Comparison of ENCODE assay signal across 19 cellular contexts in genomic region chr1:111499026-111499790, GRCh38. TPM values are rescaled to one million over a fixed set of nuclear protein-coding genes. Genes with fewer than 3 reads are reported as not detected.
"Had no signal": no experiment of that assay in that cellular context is flagged by ENCODE, and none has a peak within 500 bp of the region (broad histone marks: within the 10 kb centered on the region; RNA-seq: fewer than 3 reads in every experiment).

No MANE protein-coding gene starts in this region.

- H3K27ac Mint-ChIP-seq: activated naive CD8-positive, alpha-beta T cell; activated T-helper 1 cell treated with anti-CD3 and anti-CD28 coated beads, Interleukin-12 subunit alpha, Interleukin-12 subunit beta, Interleukin-2, Interleukin-4 antibody, amounts not matched to agents 30 ng/mL and 10 ng/mL and 1 ng/mL, durations not matched to agents 14 hours and 24 hours and 36 hours; progenitor cell of endocrine pancreas had no signal

- H3K27me3 Mint-ChIP-seq: activated naive CD8-positive, alpha-beta T cell; naive B cell had no signal

- H3K4me3 ChIP-seq: left lung, mucosa of descending colon, SK-N-MC, suprapubic skin had no signal

- H3K36me3 Mint-ChIP-seq: activated naive CD8-positive, alpha-beta T cell had no signal

- H3K27me3 ChIP-seq: left lung, suprapubic skin had no signal

- H3K27ac ChIP-seq: SK-N-MC, suprapubic skin had no signal

- H3K4me1 ChIP-seq: suprapubic skin had no signal

- H3K36me3 ChIP-seq: left lung, suprapubic skin had no signal

- ATAC-seq: left lung; mucosa of descending colon; right cardiac atrium; stimulated activated naive CD8-positive, alpha-beta T cell treated with anti-CD3 and anti-CD28 coated beads, Interleukin-15, Interleukin-2, amounts not matched to agents 100 U/mL and 50 U/mL, for 24 hours had no signal

- H3K9me3 ChIP-seq: left lung, mucosa of descending colon, suprapubic skin had no signal

- DNase-seq: activated CD4-positive, alpha-beta T cell treated with anti-CD3 and anti-CD28 coated beads, Interleukin-2, amount 50 U/mL, for 48 hours; activated T-cell treated with anti-CD3 and anti-CD28 coated beads for 4 hours; effector CD4-positive, alpha-beta T cell; foreskin melanocyte; left lung; mucosa of descending colon; naive B cell; right cardiac atrium; stimulated activated naive CD8-positive, alpha-beta T cell treated with anti-CD3 and anti-CD28 coated beads, Interleukin-15, Interleukin-2, amounts not matched to agents 100 U/mL and 50 U/mL, for 24 hours; trophoblast cell had no signal

- H3K4me3 Mint-ChIP-seq: activated naive CD8-positive, alpha-beta T cell; activated T-helper 1 cell treated with anti-CD3 and anti-CD28 coated beads, Interleukin-12 subunit alpha, Interleukin-12 subunit beta, Interleukin-2, Interleukin-4 antibody, amounts not matched to agents 30 ng/mL and 10 ng/mL and 1 ng/mL, durations not matched to agents 14 hours and 24 hours and 36 hours; naive B cell; neural crest cell had no signal

RNA-seq across cellular contexts. Expression of gene ADORA3, which starts 4.2 kb away (rescaled TPM):
- total RNA-seq: lung microvascular endothelial cell, neural crest cell, progenitor cell of endocrine pancreas had no signal
- polyA plus RNA-seq: keratinocyte had no signal

RNA-seq across cellular contexts. Expression of gene TMIGD3, which starts 4.2 kb away (rescaled TPM):
- total RNA-seq: activated T-helper 1 cell treated with anti-CD3 and anti-CD28 coated beads, Interleukin-12 subunit alpha, Interleukin-12 subunit beta, Interleukin-2, Interleukin-4 antibody, amounts not matched to agents 30 ng/mL and 10 ng/mL and 1 ng/mL, durations not matched to agents 14 hours and 24 hours and 36 hours; lung microvascular endothelial cell; neural crest cell; progenitor cell of endocrine pancreas; T-helper 2 cell treated with Interferon-gamma antibody and Interleukin-4, amounts not matched to agents 100 ng/mL and 5 ng/mL, for 36 hours had no signal
- polyA plus RNA-seq: keratinocyte had no signal
